9 cellular contexts compared by ENCODE assay signal in the genomic region with DNA sequence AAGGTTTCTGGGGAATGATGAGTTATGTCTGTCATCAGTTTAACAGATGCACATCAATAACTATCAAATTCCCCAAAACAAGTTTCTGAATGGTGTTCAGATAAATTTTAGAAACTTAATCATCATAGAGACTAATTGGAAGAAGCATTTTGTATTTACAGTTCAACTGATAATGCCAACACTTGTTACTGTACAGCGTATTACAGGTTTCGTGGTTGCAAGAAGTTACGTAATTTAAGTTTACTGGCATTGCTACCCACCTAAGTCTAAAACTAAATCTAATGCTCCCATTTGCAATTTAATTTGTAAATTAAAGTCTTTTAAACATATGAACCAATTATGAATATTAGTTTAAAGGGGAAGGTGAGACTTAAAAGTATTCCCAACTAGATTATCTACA. TPM values are rescaled to one million over a fixed set of nuclear protein-coding genes. Genes with fewer than 3 reads are reported as not detected.
A peak's percentile ranks its signal among the peaks of the same experiment; 100 is the strongest.
DNase-seq lines count a peak whose midpoint lies in the region; ATAC-seq, FAIRE-seq and TF ChIP-seq lines count a peak whose summit lies in the region.
"Had no signal": no experiment of that assay in that cellular context is flagged by ENCODE, and none has a peak within 500 bp of the region (broad histone marks: within the 10 kb centered on the region; RNA-seq: fewer than 3 reads in every experiment).

No MANE protein-coding gene starts in this region.

- TF ChIP-seq RAD21 in GM12878 (IDR thresholded peaks at IDR 0.05; ENCODE audit: insufficient read depth, low read depth, low read length): no peak

- DNase-seq in activated CD4-positive, alpha-beta T cell treated with anti-CD3 and anti-CD28 coated beads for 36 hours: no peak
- no peak for DNase-seq in activated CD4-positive, alpha-beta T cell treated with anti-CD3 and anti-CD28 coated beads for 1 hour
- DNase-seq in MM.1S: no peak
- DNase-seq in GM12878 (ENCODE audit: low read depth, low spot score): no peak
- no peak for DNase-seq in AG08395 (ENCODE audit: low spot score)
- no peak for DNase-seq in sigmoid colon

- H3K4me3 Mint-ChIP-seq in activated CD4-positive, alpha-beta T cell treated with anti-CD3 and anti-CD28 coated beads for 36 hours: peak overlapping the region; percentile 100

- intact Hi-C loops in activated CD4-positive, alpha-beta T cell treated with anti-CD3 and anti-CD28 coated beads for 36 hours (cut with DNase I, micrococcal nuclease): no loop called here
- intact Hi-C loops in GM12878 (cut with micrococcal nuclease; ENCODE audit: unreplicated experiment): no loop called here
- intact Hi-C loops in sigmoid colon (cut with DNase I): no loop called here

- H3K4me1 Mint-ChIP-seq in activated CD4-positive, alpha-beta T cell treated with anti-CD3 and anti-CD28 coated beads for 36 hours: peaks cover 63% of the 10 kb centered on the region

- H3K27me3 ChIP-seq in MM.1S (replicated peaks; ENCODE audit: insufficient read depth, low read length) (no peaks in the 10 kb centered on the region), GM12878 (replicated peaks in 1 of 2; ENCODE audit: control insufficient read depth in 2 of 2, insufficient read depth in 2 of 2, low read length in 1 of 2) (no peaks in the 10 kb centered on the region), neutrophil (no peaks in the 10 kb centered on the region), sigmoid colon (no peaks in the 10 kb centered on the region)

- no peaks in the 10 kb centered on the region for H3K9me2 ChIP-seq in MM.1S (replicated peaks; ENCODE audit: insufficient read depth, low read length)

- CTCF ChIA-PET in activated CD4-positive, alpha-beta T cell treated with anti-CD3 and anti-CD28 coated beads for 36 hours (lab: Charles Lee): interaction anchor here (1.0 to 15.7 kb wide), 2 partner anchors 147 to 341 kb away, joined by 3 to 249 read pairs; a partner anchor contains a TSS
- CTCF ChIA-PET in GM12878 (lab: Yijun Ruan, JAX): interaction anchor here (6.3 to 19.6 kb wide), 3 partner anchors 102 to 148 kb away, joined by 92 to 708 read pairs (median 134); a partner anchor contains a TSS

- H3K79me2 ChIP-seq in MM.1S (ENCODE audit: low read length) (peaks cover 51% of the 10 kb centered on the region), GM12878 (ENCODE audit: control insufficient read depth, insufficient read depth, low read length) (peaks cover 64% of the 10 kb centered on the region)

- no peaks in the 10 kb centered on the region for H3K9me3 Mint-ChIP-seq in activated CD4-positive, alpha-beta T cell treated with anti-CD3 and anti-CD28 coated beads for 36 hours (ENCODE audit: low read depth)

- no peak for TF ChIP-seq POLR2A in GM12878 (IDR thresholded peaks at IDR 0.05; ENCODE audit: low read depth, low read length)
- TF ChIP-seq POLR2A in sigmoid colon (IDR thresholded peaks at IDR 0.05): no peak

- H3K4me3 ChIP-seq in MM.1S (ENCODE audit: low read length): no peak overlapping the region
- H3K4me3 ChIP-seq in GM12878: peak overlapping the region; percentile 98
- H3K4me3 ChIP-seq in neutrophil (ENCODE audit: low read depth in 1 of 2, low read length in 1 of 2): no peak overlapping the region
- H3K4me3 ChIP-seq in sigmoid colon: no peak overlapping the region

- ATAC-seq in activated CD4-positive, alpha-beta T cell treated with anti-CD3 and anti-CD28 coated beads for 36 hours: no peak
- ATAC-seq in GM12878 (no peak), HG03139 (IDR thresholded peaks at IDR 0.05; ENCODE audit: unreplicated experiment) (no peak)

- H3K9ac ChIP-seq in MM.1S (ENCODE audit: low read length) (no peak overlapping the region), GM12878 (ENCODE audit: control insufficient read depth, insufficient read depth, low read length) (no peak overlapping the region; the same call in 1 of the 2 replicates)

- H3K9me3 ChIP-seq in MM.1S (replicated peaks; ENCODE audit: insufficient read depth, low read length) (no peaks in the 10 kb centered on the region), GM12878 (replicated peaks; ENCODE audit: control insufficient read depth, insufficient read depth, low read length) (no peaks in the 10 kb centered on the region), neutrophil (no peaks in the 10 kb centered on the region), sigmoid colon (no peaks in the 10 kb centered on the region)

- WGBS in GM12878 (ENCODE audit: insufficient coverage, insufficient replicate concordance, low lambda C conversion rate, missing lambda C conversion rate): 95% methylated on average over 3 of the region's 3 CpGs
- WGBS in sigmoid colon, 2 donors: 83 to 87% methylated on average over 3 of the region's 3 CpGs

- H2AFZ ChIP-seq in MM.1S (ENCODE audit: low read length) (no peak overlapping the region), GM12878 (ENCODE audit: control insufficient read depth, low read depth, low read length) (no peak overlapping the region)

- no peak for FAIRE-seq in GM12878 (lab: Jason Lieb, UNC)
- FAIRE-seq: colon had no signal

- H3K27ac Mint-ChIP-seq in activated CD4-positive, alpha-beta T cell treated with anti-CD3 and anti-CD28 coated beads for 36 hours: peak overlapping the region; percentile 87

- peaks cover 54% of the 10 kb centered on the region for H3F3A ChIP-seq in MM.1S (ENCODE audit: insufficient read depth, low read length)

- RAD21 ChIA-PET in GM12878 (lab: Charles Lee; ENCODE audit: unreplicated experiment): no interaction called here

- no peak overlapping the region for H3K27ac ChIP-seq in MM.1S (ENCODE audit: low read length)
- no peak overlapping the region for H3K27ac ChIP-seq in GM12878 (ENCODE audit: control insufficient read depth, insufficient read depth)
- H3K27ac ChIP-seq in neutrophil: peak overlapping the region; percentile 40
- peak overlapping the region in 2 of 4 donors; percentile 97 to 99 for H3K27ac ChIP-seq in sigmoid colon

- peaks cover 75% of the 10 kb centered on the region for H3K36me3 Mint-ChIP-seq in activated CD4-positive, alpha-beta T cell treated with anti-CD3 and anti-CD28 coated beads for 36 hours (ENCODE audit: low read depth)

- SMC1A ChIA-PET in GM12878 (lab: Charles Lee; ENCODE audit: uncharacterized antibody, unreplicated experiment): no interaction called here

- POLR2A ChIA-PET in activated CD4-positive, alpha-beta T cell treated with anti-CD3 and anti-CD28 coated beads for 36 hours (lab: Charles Lee): interaction anchor here (1.3 kb wide), 1 partner anchor 11 kb away, joined by 4 read pairs; no protein-coding TSS in a partner anchor
- POLR2A ChIA-PET in GM12878 (lab: Charles Lee): no interaction called here

- no peak for TF ChIP-seq CTCF in MM.1S (IDR thresholded peaks at IDR 0.05; ENCODE audit: low read length)
- TF ChIP-seq CTCF in GM12878 (IDR thresholded peaks at IDR 0.05 in 2 of 3, conservative IDR thresholded peaks at IDR 0.05 in 1 of 3; ENCODE audit: control insufficient read depth in 2 of 3, extremely low read depth in 1 of 3, insufficient read depth in 1 of 3, low read depth in 3 of 3, low read length in 3 of 3): no peak
- no peak for TF ChIP-seq CTCF in neutrophil (IDR thresholded peaks at IDR 0.05)
- no peak for TF ChIP-seq CTCF in sigmoid colon (IDR thresholded peaks at IDR 0.05)

- in situ Hi-C loops in GM12878 (cut with MboI): no loop called here

- H3K4me2 ChIP-seq in MM.1S (ENCODE audit: low read depth, low read length) (0 out of 2 replicates have a peak overlapping the region, but pooled peaks have one; percentile 86), GM12878 (ENCODE audit: control insufficient read depth, insufficient read depth) (peak overlapping the region; percentile 75)

- H3K36me3 ChIP-seq in MM.1S (replicated peaks; ENCODE audit: insufficient read depth, low read length) (peaks cover 31% of the 10 kb centered on the region), GM12878 (ENCODE audit: control insufficient read depth in 2 of 2, insufficient read depth in 2 of 2, low read length in 1 of 2) (peaks cover 1 to 32% of the 10 kb centered on the region in 2 experiments; a peak in 3 of 4 replicates), neutrophil (peaks cover 49% of the 10 kb centered on the region), sigmoid colon (peaks cover 17 to 60% (median 33%) of the 10 kb centered on the region in 4 donors)

- no peaks in the 10 kb centered on the region for H3K27me3 Mint-ChIP-seq in activated CD4-positive, alpha-beta T cell treated with anti-CD3 and anti-CD28 coated beads for 36 hours

- H3K4me1 ChIP-seq in MM.1S (ENCODE audit: low read length) (peaks cover 15% of the 10 kb centered on the region), GM12878 (ENCODE audit: control insufficient read depth, insufficient read depth, low read length) (peaks cover 12% of the 10 kb centered on the region; the same call in 1 of the 2 replicates), neutrophil (ENCODE audit: control insufficient read depth in 1 of 2, insufficient read depth in 1 of 2, low read depth in 1 of 2, low read length in 1 of 2) (peaks cover 52 to 57% of the 10 kb centered on the region in 2 experiments), sigmoid colon (peaks cover 0 to 64% (median 48%) of the 10 kb centered on the region in 4 donors)

- BruUV-seq in GM12878 (replicated peaks; lab: Mats Ljungman, UMichigan): no TSS peak

- TF ChIP-seq EP300 in GM12878 (IDR thresholded peaks at IDR 0.05; ENCODE audit: borderline replicate concordance in 1 of 2, control insufficient read depth in 1 of 2, low read depth in 2 of 2, low read length in 2 of 2) (no peak), sigmoid colon (IDR thresholded peaks at IDR 0.05) (no peak)

- H4K20me1 ChIP-seq in MM.1S (ENCODE audit: insufficient read depth, low read length) (peaks cover 48% of the 10 kb centered on the region), GM12878 (ENCODE audit: control insufficient read depth, insufficient read depth) (peaks cover 2% of the 10 kb centered on the region; the same call in 1 of the 2 replicates)

RNA-seq across cellular contexts. Expression of a gene that starts 3.0 kb away (rescaled TPM):
- total RNA-seq in activated CD4-positive, alpha-beta T cell treated with anti-CD3 and anti-CD28 coated beads for 36 hours: 100 to 1,000 TPM; 271 to 368 TPM
- 908 and 925 TPM in 2 replicates for total RNA-seq in GM12878 (2013; cell fraction: nucleolus; rRNA removed)
- total RNA-seq in GM12878 (2014; rRNA removed): 386 and 445 TPM in 2 replicates
- total RNA-seq in GM12878 (2014; rRNA removed; fragmentation: Illumina TruSeq; extraction: Trizol): 449 and 474 TPM in 2 replicates
- 429 and 438 TPM in 2 replicates for total RNA-seq in GM12878 (2021)
- polyA plus RNA-seq in GM12878 (2011; ENCODE audit: low read depth): 92.6 TPM
- 451 and 626 TPM in 2 replicates for polyA plus RNA-seq in GM12878 (2011; rRNA removed)
- polyA plus RNA-seq in GM12878 (2011; cell fraction: cytosol; rRNA removed): 202 and 387 TPM in 2 replicates
- 1,046 and 1,298 TPM in 2 replicates for polyA plus RNA-seq in GM12878 (2011; cell fraction: nucleus; rRNA removed)
- polyA plus RNA-seq in GM12878 (2012): 174 and 210 TPM in 2 replicates
- 377 and 464 TPM in 2 replicates for polyA plus RNA-seq in GM12878 (2014; fragmentation: Illumina TruSeq; extraction: Trizol)
- 100 to 1,000 TPM; 101 to 104 TPM for polyA plus RNA-seq in GM12878 (2014; fragmentation: Nextera tagmentation; extraction: Ambion mirVana)
- polyA plus RNA-seq in GM12878 (2014; rRNA removed): 392 and 421 TPM in 2 replicates
- 100 to 1,000 TPM; 387 to 420 TPM for polyA plus RNA-seq in GM12878 (2016; fragmentation: Nextera tagmentation; extraction: Ambion mirVana)
- polyA minus RNA-seq in GM12878 (2011; rRNA and poly(A)+ RNA removed): 321 and 353 TPM in 2 replicates
- 159 and 182 TPM in 2 replicates for polyA minus RNA-seq in GM12878 (2011; cell fraction: cytosol; rRNA and poly(A)+ RNA removed)
- polyA minus RNA-seq in GM12878 (2011; cell fraction: nucleus; rRNA and poly(A)+ RNA removed): 566 and 707 TPM in 2 replicates
- 100 to 1,000 TPM; 138 to 214 (median 151) TPM for total RNA-seq in sigmoid colon
- polyA plus RNA-seq in sigmoid colon: 100 to 1,000 TPM in 1 of 3 donors, 10 to 100 TPM in 2; 90.6 to 125 (median 93.7) TPM

RNA-seq across cellular contexts. Expression of a gene that starts 16.0 kb away (rescaled TPM):
- 10 to 100 TPM; 21.3 to 26.3 TPM for total RNA-seq in activated CD4-positive, alpha-beta T cell treated with anti-CD3 and anti-CD28 coated beads for 36 hours
- total RNA-seq in GM12878 (2013; cell fraction: nucleolus; rRNA removed): 36.1 and 37.5 TPM in 2 replicates
- 22.4 and 25.0 TPM in 2 replicates for total RNA-seq in GM12878 (2014; rRNA removed)
- total RNA-seq in GM12878 (2014; rRNA removed; fragmentation: Illumina TruSeq; extraction: Trizol): 23.4 and 23.7 TPM in 2 replicates
- 22.9 and 25.7 TPM in 2 replicates for total RNA-seq in GM12878 (2021)
- 9.9 TPM for polyA plus RNA-seq in GM12878 (2011; ENCODE audit: low read depth)
- polyA plus RNA-seq in GM12878 (2011; rRNA removed): 26.2 and 27.1 TPM in 2 replicates
- polyA plus RNA-seq in GM12878 (2011; cell fraction: cytosol; rRNA removed): 18.8 and 20.1 TPM in 2 replicates
- polyA plus RNA-seq in GM12878 (2011; cell fraction: nucleus; rRNA removed): 26.6 and 31.7 TPM in 2 replicates
- 14.5 and 15.0 TPM in 2 replicates for polyA plus RNA-seq in GM12878 (2012)
- 28.2 and 32.4 TPM in 2 replicates for polyA plus RNA-seq in GM12878 (2014; fragmentation: Illumina TruSeq; extraction: Trizol)
- 10 to 100 TPM in 1 of 2 experiments, 1 to 10 TPM in 1; 9.5 to 11.7 TPM for polyA plus RNA-seq in GM12878 (2014; fragmentation: Nextera tagmentation; extraction: Ambion mirVana)
- polyA plus RNA-seq in GM12878 (2014; rRNA removed): 13.7 and 15.1 TPM in 2 replicates
- polyA plus RNA-seq in GM12878 (2016; fragmentation: Nextera tagmentation; extraction: Ambion mirVana): 10 to 100 TPM; 14.8 to 18.2 TPM
- 39.4 and 50.4 TPM in 2 replicates for polyA minus RNA-seq in GM12878 (2011; rRNA and poly(A)+ RNA removed)
- 13.8 and 19.4 TPM in 2 replicates for polyA minus RNA-seq in GM12878 (2011; cell fraction: cytosol; rRNA and poly(A)+ RNA removed)
- polyA minus RNA-seq in GM12878 (2011; cell fraction: nucleus; rRNA and poly(A)+ RNA removed): 18.6 and 25.8 TPM in 2 replicates
- total RNA-seq in sigmoid colon: 100 to 1,000 TPM in 3 of 4 donors, 10 to 100 TPM in 1; 99.8 to 120 (median 105) TPM
- polyA plus RNA-seq in sigmoid colon: 10 to 100 TPM; 17.8 to 24.8 (median 21.0) TPM

RNA-seq across cellular contexts. Expression of a gene that starts 48.8 kb away (rescaled TPM):
- under 1 TPM in 1 of 2 experiments, not detected in 1; 0.14 TPM for total RNA-seq in activated CD4-positive, alpha-beta T cell treated with anti-CD3 and anti-CD28 coated beads for 36 hours
- total RNA-seq in GM12878 (2013; cell fraction: nucleolus; rRNA removed): 2.4 and 2.9 TPM in 2 replicates
- total RNA-seq in GM12878 (2014; rRNA removed): 2.7 and 2.9 TPM in 2 replicates
- total RNA-seq in GM12878 (2014; rRNA removed; fragmentation: Illumina TruSeq; extraction: Trizol): 4.1 and 6.3 TPM in 2 replicates
- total RNA-seq in GM12878 (2021): 6.6 and 7.4 TPM in 2 replicates
- polyA plus RNA-seq in GM12878 (2011; ENCODE audit: low read depth): 0.16 TPM
- 0.49 and 0.50 TPM in 2 replicates for polyA plus RNA-seq in GM12878 (2011; rRNA removed)
- 0.97 and 1.2 TPM in 2 replicates for polyA plus RNA-seq in GM12878 (2011; cell fraction: cytosol; rRNA removed)
- polyA plus RNA-seq in GM12878 (2011; cell fraction: nucleus; rRNA removed): 3.0 and 4.4 TPM in 2 replicates
- 0.45 and 0.54 TPM in 2 replicates for polyA plus RNA-seq in GM12878 (2012)
- 2.4 and 5.6 TPM in 2 replicates for polyA plus RNA-seq in GM12878 (2014; fragmentation: Illumina TruSeq; extraction: Trizol)
- under 1 TPM; 0.24 to 0.80 TPM for polyA plus RNA-seq in GM12878 (2014; fragmentation: Nextera tagmentation; extraction: Ambion mirVana)
- polyA plus RNA-seq in GM12878 (2014; rRNA removed): 5.7 and 7.0 TPM in 2 replicates
- polyA plus RNA-seq in GM12878 (2016; fragmentation: Nextera tagmentation; extraction: Ambion mirVana): under 1 TPM; 0.55 to 0.71 TPM
- 0.22 and 0.72 TPM in 2 replicates for polyA minus RNA-seq in GM12878 (2011; rRNA and poly(A)+ RNA removed)
- polyA minus RNA-seq in GM12878 (2011; cell fraction: cytosol; rRNA and poly(A)+ RNA removed): 0.94 TPM in 1 of 2 replicates, not detected in the other
- polyA minus RNA-seq in GM12878 (2011; cell fraction: nucleus; rRNA and poly(A)+ RNA removed): 0.97 and 1.1 TPM in 2 replicates
- total RNA-seq in sigmoid colon: 10 to 100 TPM; 29.5 to 64.0 (median 33.7) TPM
- polyA plus RNA-seq in sigmoid colon: 10 to 100 TPM in 2 of 3 donors, 1 to 10 TPM in 1; 3.0 to 20.0 (median 11.4) TPM
